8 cellular contexts compared by ENCODE assay signal in genomic region chr1:160539896-160540858, GRCh38. TPM values are rescaled to one million over a fixed set of nuclear protein-coding genes. Genes with fewer than 3 reads are reported as not detected.
A peak's percentile ranks its signal among the peaks of the same experiment; 100 is the strongest.
DNase-seq lines count a peak whose midpoint lies in the region; ATAC-seq and TF ChIP-seq lines count a peak whose summit lies in the region.

No MANE protein-coding gene starts in this region.

- TF ChIP-seq CTCF in neural progenitor cell (IDR thresholded peaks at IDR 0.05) = no peak

- no peaks in the 10 kb centered on the region for H3K36me3 ChIP-seq in neural progenitor cell

- no peak overlapping the region for H3K4me3 Mint-ChIP-seq in neural progenitor cell

- H3F3A ChIP-seq in neural progenitor cell (ENCODE audit: low read depth) = no peaks in the 10 kb centered on the region

- H3K4me1 Mint-ChIP-seq in neural progenitor cell = no peaks in the 10 kb centered on the region

- peak; percentile 90 for ATAC-seq in GM18517 (IDR thresholded peaks at IDR 0.05; ENCODE audit: unreplicated experiment)
- peak; percentile 84 for ATAC-seq in HG02623 (IDR thresholded peaks at IDR 0.05; ENCODE audit: unreplicated experiment)

- no peak overlapping the region for H3K4me2 ChIP-seq in neural progenitor cell

- no peak overlapping the region for H3K4me3 ChIP-seq in neural progenitor cell

- H3K27ac ChIP-seq in neural progenitor cell (no peak overlapping the region), caudate nucleus (ENCODE audit: low read depth, low read length) (no peak overlapping the region)

- H3K4me1 ChIP-seq in neural progenitor cell = no peaks in the 10 kb centered on the region

- peaks cover 4% of the 10 kb centered on the region for H3K9me3 Mint-ChIP-seq in neural progenitor cell

- H4K20me1 ChIP-seq in neural progenitor cell (ENCODE audit: low read depth) = no peaks in the 10 kb centered on the region

- DNase-seq in NAMALWA (ENCODE audit: low spot score) (peak; percentile 97), neural progenitor cell (ENCODE audit: low spot score) (no peak), caudate nucleus (lab: John Stamatoyannopoulos, UW) (no peak), DMS79 (lab: John Stamatoyannopoulos, UW) (no peak), globus pallidus (ENCODE audit: low spot score) (no peak)
- peak; percentile 78 for DNase-seq in activated effector memory CD4-positive, alpha-beta T cell treated with anti-CD3 and anti-CD28 coated beads, Interleukin-2, amount 50 U/mL, for 16 hours

- H3K79me2 ChIP-seq in neural progenitor cell (ENCODE audit: low read depth) = no peaks in the 10 kb centered on the region

- H3K27me3 ChIP-seq in neural progenitor cell = no peaks in the 10 kb centered on the region

- H2AFZ ChIP-seq in neural progenitor cell (replicated peaks) = peak overlapping the region; percentile 53

- peaks cover 1% of the 10 kb centered on the region for H3K9me3 ChIP-seq in neural progenitor cell (ENCODE audit: low read depth)

- H3K9ac ChIP-seq in neural progenitor cell = no peak overlapping the region

- H3K36me3 Mint-ChIP-seq in neural progenitor cell = no peaks in the 10 kb centered on the region

- H3K27me3 Mint-ChIP-seq in neural progenitor cell (ENCODE audit: insufficient read depth, low read depth) = no peaks in the 10 kb centered on the region

- no peak overlapping the region for H3K27ac Mint-ChIP-seq in neural progenitor cell

RNA-seq across cellular contexts. Expression of gene SLAMF6, which starts 17.1 kb away (rescaled TPM):
- not detected in 2 replicates for total RNA-seq in neural progenitor cell (ENCODE audit: low replicate concordance)

RNA-seq across cellular contexts. Expression of gene CD84, which starts 39.1 kb away (rescaled TPM):
- total RNA-seq in neural progenitor cell (ENCODE audit: low replicate concordance) = not detected in 2 replicates

Comparison
In these comparisons a context has a peak if more than half of its experiments do, and no peak if none do; other contexts are left out.
1. DNase-seq: peak in NAMALWA (single experiment) and activated effector memory CD4-positive, alpha-beta T cell treated with anti-CD3 and anti-CD28 coated beads, Interleukin-2, amount 50 U/mL, for 16 hours (single experiment); none in neural progenitor cell (single experiment), caudate nucleus (0 of 61), DMS79 (single experiment) and globus pallidus (single experiment).